11 cellular contexts compared by ENCODE assay signal in the genomic region with DNA sequence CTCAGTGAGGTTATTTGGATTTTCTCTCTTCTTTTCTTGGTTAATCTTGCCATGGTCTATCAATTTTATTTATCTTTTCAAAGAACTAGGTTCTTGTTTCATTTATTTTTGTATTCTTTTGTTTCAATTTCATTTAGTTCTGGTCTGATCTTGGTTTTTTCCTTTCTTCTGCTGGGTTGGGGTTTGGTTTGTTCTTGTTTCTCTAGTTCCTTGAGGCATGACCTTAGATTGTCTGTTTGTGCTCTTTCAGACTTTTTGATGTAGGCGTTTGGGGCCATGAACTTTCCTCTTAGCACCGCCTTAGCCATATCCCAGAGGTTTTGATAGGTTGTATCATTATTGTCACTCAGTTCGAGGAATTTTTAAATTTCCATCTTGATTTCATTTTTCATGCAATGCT. TPM values are rescaled to one million over a fixed set of nuclear protein-coding genes. Genes with fewer than 3 reads are reported as not detected.
A peak's percentile ranks its signal among the peaks of the same experiment; 100 is the strongest.
DNase-seq lines count a peak whose midpoint lies in the region; ATAC-seq and TF ChIP-seq lines count a peak whose summit lies in the region.
"Not testable (repeated sequence)": the region's sequence is repeated elsewhere in the genome, so short reads cannot be mapped to it uniquely, and the experiment has no call there.
"Had no signal": no experiment of that assay in that cellular context is flagged by ENCODE, and none has a peak within 500 bp of the region (broad histone marks: within the 10 kb centered on the region; RNA-seq: fewer than 3 reads in every experiment).

No MANE protein-coding gene starts in this region.

- peaks cover 8 to 18% of the 10 kb centered on the region in 2 donors for H3K36me3 Mint-ChIP-seq in CD4-positive, alpha-beta memory T cell
- H3K36me3 Mint-ChIP-seq in T-helper 1 cell treated with Interleukin-12 subunit alpha and Interleukin-12 subunit beta and Interleukin-4 antibody, amounts not matched to agents 30 μg/mL and 1 μg/mL, for 36 hours (ENCODE audit: low read depth): peaks cover 34% of the 10 kb centered on the region
- peaks cover 62% of the 10 kb centered on the region for H3K36me3 Mint-ChIP-seq in activated CD4-positive, alpha-beta T cell treated with anti-CD3 and anti-CD28 coated beads, Interleukin-2, amount 10 ng/mL, durations not matched to agents 7 days and 5 days (ENCODE audit: low read depth)
- peaks cover 31 to 45% of the 10 kb centered on the region in 2 donors for H3K36me3 Mint-ChIP-seq in activated T-cell treated with anti-CD3 and anti-CD28 coated beads, Interleukin-2, amount 50 U/mL, for 72 hours (ENCODE audit: insufficient read depth in 2 of 2)
- peaks cover 20% of the 10 kb centered on the region for H3K36me3 Mint-ChIP-seq in activated naive CD4-positive, alpha-beta T cell treated with anti-CD3 and anti-CD28 coated beads, Interleukin-2, amount 50 U/mL, for 24 hours
- H3K36me3 Mint-ChIP-seq in central memory CD8-positive, alpha-beta T cell (ENCODE audit: insufficient read depth): not testable (repeated sequence)

- H3K27ac Mint-ChIP-seq in CD4-positive, alpha-beta memory T cell: peak overlapping the region; percentile 30 to 95 (median 78)
- H3K27ac Mint-ChIP-seq in T-helper 1 cell treated with Interleukin-12 subunit alpha and Interleukin-12 subunit beta and Interleukin-4 antibody, amounts not matched to agents 30 μg/mL and 1 μg/mL, for 36 hours: peak overlapping the region; percentile 60
- peak overlapping the region; percentile 88 for H3K27ac Mint-ChIP-seq in activated CD4-positive, alpha-beta T cell treated with anti-CD3 and anti-CD28 coated beads, Interleukin-2, amount 10 ng/mL, durations not matched to agents 7 days and 5 days
- peak overlapping the region; percentile 79 for H3K27ac Mint-ChIP-seq in activated T-cell treated with anti-CD3 and anti-CD28 coated beads, Interleukin-2, amount 50 U/mL, for 72 hours
- peak overlapping the region; percentile 81 for H3K27ac Mint-ChIP-seq in activated naive CD4-positive, alpha-beta T cell treated with anti-CD3 and anti-CD28 coated beads, Interleukin-2, amount 50 U/mL, for 24 hours
- H3K27ac Mint-ChIP-seq in central memory CD8-positive, alpha-beta T cell (ENCODE audit: low read depth): peak overlapping the region; percentile 24

- not testable (repeated sequence) for H3K27ac ChIP-seq in CD4-positive, alpha-beta memory T cell (ENCODE audit: low read depth, low read length)
- H3K27ac ChIP-seq in spleen: peak overlapping the region; percentile 12 to 79 (median 68)

- DNase-seq in CD4-positive, alpha-beta memory T cell; activated T-cell treated with anti-CD3 and anti-CD28 coated beads, Interleukin-2, amount 50 U/mL, for 72 hours; central memory CD8-positive, alpha-beta T cell (ENCODE audit: low spot score in 2 of 2); spleen: not testable (repeated sequence)
- DNase-seq in activated CD4-positive, alpha-beta T cell treated with anti-CD3 and anti-CD28 coated beads, Interleukin-2, amount 10 ng/mL, durations not matched to agents 7 days and 5 days: peak; percentile 32

- TF ChIP-seq POLR2A in spleen (IDR thresholded peaks at IDR 0.05): not testable (repeated sequence)

- H3K4me3 Mint-ChIP-seq in CD4-positive, alpha-beta memory T cell: peak overlapping the region; percentile 1 to 71 (median 43)
- H3K4me3 Mint-ChIP-seq in T-helper 1 cell treated with Interleukin-12 subunit alpha and Interleukin-12 subunit beta and Interleukin-4 antibody, amounts not matched to agents 30 μg/mL and 1 μg/mL, for 36 hours: peak overlapping the region; percentile 8
- H3K4me3 Mint-ChIP-seq in activated CD4-positive, alpha-beta T cell treated with anti-CD3 and anti-CD28 coated beads, Interleukin-2, amount 10 ng/mL, durations not matched to agents 7 days and 5 days: peak overlapping the region; percentile 38
- H3K4me3 Mint-ChIP-seq in activated T-cell treated with anti-CD3 and anti-CD28 coated beads, Interleukin-2, amount 50 U/mL, for 72 hours: peak overlapping the region; percentile 42 to 58
- H3K4me3 Mint-ChIP-seq in activated naive CD4-positive, alpha-beta T cell treated with anti-CD3 and anti-CD28 coated beads, Interleukin-2, amount 50 U/mL, for 24 hours: peak overlapping the region; percentile 71
- H3K4me3 Mint-ChIP-seq in central memory CD8-positive, alpha-beta T cell: peak overlapping the region; percentile 8

- peaks cover 72% of the 10 kb centered on the region for H3K4me1 ChIP-seq in CD4-positive, alpha-beta memory T cell (ENCODE audit: insufficient read depth, low read length)
- peaks cover 15 to 73% (median 39%) of the 10 kb centered on the region in 6 donors for H3K4me1 ChIP-seq in spleen

- not testable (repeated sequence) for TF ChIP-seq CTCF in spleen (IDR thresholded peaks at IDR 0.05 in 8 of 11, conservative IDR thresholded peaks at IDR 0.05 in 3 of 11)

- H3K4me3 ChIP-seq in CD4-positive, alpha-beta memory T cell (ENCODE audit: low read length in 2 of 2); spleen: not testable (repeated sequence)

- H3K27me3 ChIP-seq in CD4-positive, alpha-beta memory T cell (ENCODE audit: insufficient read depth, low read length); spleen (replicated peaks in 1 of 7): not testable (repeated sequence)

- 52 to 81% (median 68%) methylated on average over 3 of the region's 3 CpGs for WGBS in spleen, 5 donors

- CTCF ChIA-PET in CD4-positive, alpha-beta memory T cell (lab: Charles Lee; ENCODE audit: partially characterized antibody): interaction anchor here (1.0 to 1.5 kb wide), 3 partner anchors 16 to 29 kb away, joined by 3 to 5 read pairs (median 3); no protein-coding TSS in a partner anchor
- CTCF ChIA-PET in activated CD4-positive, alpha-beta T cell treated with anti-CD3 and anti-CD28 coated beads, Interleukin-2, amount 10 ng/mL, durations not matched to agents 7 days and 5 days (lab: Charles Lee): interaction anchor here (4.0 kb wide), 1 partner anchor 9 kb away, joined by 21 read pairs; no protein-coding TSS in a partner anchor

- peaks cover 62 to 92% (median 77%) of the 10 kb centered on the region in 4 donors for H3K4me1 Mint-ChIP-seq in CD4-positive, alpha-beta memory T cell
- peaks cover 65% of the 10 kb centered on the region for H3K4me1 Mint-ChIP-seq in T-helper 1 cell treated with Interleukin-12 subunit alpha and Interleukin-12 subunit beta and Interleukin-4 antibody, amounts not matched to agents 30 μg/mL and 1 μg/mL, for 36 hours (ENCODE audit: low read depth)
- peaks cover 93% of the 10 kb centered on the region for H3K4me1 Mint-ChIP-seq in activated CD4-positive, alpha-beta T cell treated with anti-CD3 and anti-CD28 coated beads, Interleukin-2, amount 10 ng/mL, durations not matched to agents 7 days and 5 days
- H3K4me1 Mint-ChIP-seq in activated T-cell treated with anti-CD3 and anti-CD28 coated beads, Interleukin-2, amount 50 U/mL, for 72 hours (ENCODE audit: low read depth): peaks cover 78% of the 10 kb centered on the region
- peaks cover 97% of the 10 kb centered on the region for H3K4me1 Mint-ChIP-seq in activated naive CD4-positive, alpha-beta T cell treated with anti-CD3 and anti-CD28 coated beads, Interleukin-2, amount 50 U/mL, for 24 hours
- peaks cover 51% of the 10 kb centered on the region for H3K4me1 Mint-ChIP-seq in central memory CD8-positive, alpha-beta T cell

- ATAC-seq in activated T-cell treated with anti-CD3 and anti-CD28 coated beads, Interleukin-2, amount 50 U/mL, for 72 hours (replicated peaks in 1 of 2); central memory CD8-positive, alpha-beta T cell (replicated peaks; ENCODE audit: extremely low read depth, poor library complexity, severe bottlenecking): not testable (repeated sequence)

- H3K27me3 Mint-ChIP-seq in CD4-positive, alpha-beta memory T cell; T-helper 1 cell treated with Interleukin-12 subunit alpha and Interleukin-12 subunit beta and Interleukin-4 antibody, amounts not matched to agents 30 μg/mL and 1 μg/mL, for 36 hours (ENCODE audit: low read depth); activated CD4-positive, alpha-beta T cell treated with anti-CD3 and anti-CD28 coated beads, Interleukin-2, amount 10 ng/mL, durations not matched to agents 7 days and 5 days; activated T-cell treated with anti-CD3 and anti-CD28 coated beads, Interleukin-2, amount 50 U/mL, for 72 hours (ENCODE audit: low read depth); activated naive CD4-positive, alpha-beta T cell treated with anti-CD3 and anti-CD28 coated beads, Interleukin-2, amount 50 U/mL, for 24 hours; central memory CD8-positive, alpha-beta T cell: not testable (repeated sequence)

- H3K9me3 ChIP-seq in CD4-positive, alpha-beta memory T cell (ENCODE audit: control insufficient read depth in 1 of 2, low read length in 2 of 2): not testable (repeated sequence)
- H3K9me3 ChIP-seq in spleen: peaks cover 0 to 16% (median 11%) of the 10 kb centered on the region in 8 donors

- POLR2A ChIA-PET in CD4-positive, alpha-beta memory T cell (lab: Charles Lee; ENCODE audit: partially characterized antibody): interaction anchor here (1.1 to 5.9 kb wide), 5 partner anchors 11 to 61 kb away, joined by 6 to 166 read pairs (median 41); a partner anchor contains a TSS
- POLR2A ChIA-PET in activated CD4-positive, alpha-beta T cell treated with anti-CD3 and anti-CD28 coated beads, Interleukin-2, amount 10 ng/mL, durations not matched to agents 7 days and 5 days (lab: Charles Lee): not testable (repeated sequence)

- intact Hi-C loops in CD4-positive, alpha-beta memory T cell (cut with micrococcal nuclease); spleen (cut with DNase I; ENCODE audit: low total_unique reads): not testable (repeated sequence)

- peaks cover 0 to 30% (median 23%) of the 10 kb centered on the region in 8 donors for H3K9me3 Mint-ChIP-seq in CD4-positive, alpha-beta memory T cell
- peaks cover 39% of the 10 kb centered on the region for H3K9me3 Mint-ChIP-seq in T-helper 1 cell treated with Interleukin-12 subunit alpha and Interleukin-12 subunit beta and Interleukin-4 antibody, amounts not matched to agents 30 μg/mL and 1 μg/mL, for 36 hours
- peaks cover 48% of the 10 kb centered on the region for H3K9me3 Mint-ChIP-seq in activated CD4-positive, alpha-beta T cell treated with anti-CD3 and anti-CD28 coated beads, Interleukin-2, amount 10 ng/mL, durations not matched to agents 7 days and 5 days
- peaks cover 20 to 23% of the 10 kb centered on the region in 2 donors for H3K9me3 Mint-ChIP-seq in activated T-cell treated with anti-CD3 and anti-CD28 coated beads, Interleukin-2, amount 50 U/mL, for 72 hours
- H3K9me3 Mint-ChIP-seq in activated naive CD4-positive, alpha-beta T cell treated with anti-CD3 and anti-CD28 coated beads, Interleukin-2, amount 50 U/mL, for 24 hours: peaks cover 19% of the 10 kb centered on the region
- H3K9me3 Mint-ChIP-seq in central memory CD8-positive, alpha-beta T cell: not testable (repeated sequence)

- H3K36me3 ChIP-seq in CD4-positive, alpha-beta memory T cell (ENCODE audit: insufficient read depth, low read length); spleen: not testable (repeated sequence)

RNA-seq across cellular contexts. Expression of a gene that starts 21.0 kb away (rescaled TPM):
- 100 to 1,000 TPM; 268 to 269 TPM for total RNA-seq in CD4-positive, alpha-beta memory T cell
- polyA plus RNA-seq in CD4-positive, alpha-beta memory T cell: 100 to 1,000 TPM; 436 to 502 TPM
- total RNA-seq in activated CD4-positive, alpha-beta T cell treated with anti-CD3 and anti-CD28 coated beads, Interleukin-2, amount 10 ng/mL, durations not matched to agents 7 days and 5 days: 100 to 1,000 TPM; 281 to 323 TPM
- total RNA-seq in activated T-cell treated with anti-CD3 and anti-CD28 coated beads, Interleukin-2, amount 50 U/mL, for 72 hours: 100 to 1,000 TPM; 311 to 371 TPM
- 10 to 100 TPM; 31.9 to 77.4 (median 49.9) TPM for total RNA-seq in spleen
- polyA plus RNA-seq in spleen: 10 to 100 TPM; 29.0 to 79.1 (median 63.5) TPM
- total RNA-seq: Daoy, G401, GM23248, PC-3 had no signal

Comparison
In these comparisons a context has a peak if more than half of its experiments do, and no peak if none do; other contexts are left out.
1. H3K27ac Mint-ChIP-seq: peak in every context shown above with its lines; median percentile 88 in activated CD4-positive, alpha-beta T cell treated with anti-CD3 and anti-CD28 coated beads, Interleukin-2, amount 10 ng/mL, durations not matched to agents 7 days and 5 days; 81 in activated naive CD4-positive, alpha-beta T cell treated with anti-CD3 and anti-CD28 coated beads, Interleukin-2, amount 50 U/mL, for 24 hours; 79 in activated T-cell treated with anti-CD3 and anti-CD28 coated beads, Interleukin-2, amount 50 U/mL, for 72 hours; 78 in CD4-positive, alpha-beta memory T cell; 60 in T-helper 1 cell treated with Interleukin-12 subunit alpha and Interleukin-12 subunit beta and Interleukin-4 antibody, amounts not matched to agents 30 μg/mL and 1 μg/mL, for 36 hours; 24 in central memory CD8-positive, alpha-beta T cell.
2. H3K4me3 Mint-ChIP-seq: peak in every context shown above with its lines; median percentile 71 in activated naive CD4-positive, alpha-beta T cell treated with anti-CD3 and anti-CD28 coated beads, Interleukin-2, amount 50 U/mL, for 24 hours; 50 in activated T-cell treated with anti-CD3 and anti-CD28 coated beads, Interleukin-2, amount 50 U/mL, for 72 hours; 43 in CD4-positive, alpha-beta memory T cell; 38 in activated CD4-positive, alpha-beta T cell treated with anti-CD3 and anti-CD28 coated beads, Interleukin-2, amount 10 ng/mL, durations not matched to agents 7 days and 5 days; 8 in T-helper 1 cell treated with Interleukin-12 subunit alpha and Interleukin-12 subunit beta and Interleukin-4 antibody, amounts not matched to agents 30 μg/mL and 1 μg/mL, for 36 hours; 8 in central memory CD8-positive, alpha-beta T cell.